Comparison of ENCODE assay signal across 2 cellular contexts in the genomic region with DNA sequence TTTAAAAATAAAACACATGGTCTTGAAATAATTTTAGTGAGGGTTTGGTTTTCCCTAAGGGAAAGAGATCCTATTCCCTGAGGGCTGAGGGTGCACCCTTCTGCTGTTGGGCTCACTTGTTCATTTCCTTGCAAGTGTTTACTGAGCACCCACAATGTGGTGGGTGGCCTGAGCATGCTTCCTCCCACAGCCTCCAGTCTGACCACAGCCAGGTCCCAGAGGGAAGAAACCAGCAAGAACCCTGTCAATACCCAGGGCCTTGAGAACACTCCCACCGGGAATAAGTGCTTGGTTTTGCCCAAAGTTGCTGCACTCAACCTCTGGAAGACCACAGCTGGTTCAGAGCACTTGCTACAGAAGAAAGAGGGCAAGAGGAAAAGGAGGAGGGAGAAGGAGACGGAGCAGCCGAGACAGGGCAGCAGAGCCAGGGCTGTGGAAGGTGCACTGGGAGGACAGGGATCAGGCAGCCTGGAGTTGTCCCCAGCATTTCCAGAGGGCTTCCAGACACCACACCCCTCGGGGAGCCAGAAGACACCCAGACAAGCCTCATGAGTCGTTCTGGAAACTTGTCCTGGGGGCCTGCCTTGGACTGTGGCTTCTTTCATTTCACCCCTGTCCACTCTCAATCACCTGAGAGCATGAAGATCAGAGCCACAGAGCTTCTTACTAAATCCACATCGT.
A peak's percentile ranks its signal among the peaks of the same experiment; 100 is the strongest.
TF ChIP-seq lines count a peak whose summit lies in the region.

No MANE protein-coding gene starts in this region.

TF ChIP-seq in HEK293, 187 proteins besides CTCF, POLR2A, EP300 and RAD21 (continued from another document):
- TF ChIP-seq EGR2 (tag by site-specific recombination; IDR thresholded peaks at IDR 0.05; ENCODE audit: low read depth) = peak; percentile 90
- TF ChIP-seq ZNF426 (tag by site-specific recombination; IDR thresholded peaks at IDR 0.05) = no peak
- peak; percentile 81 for TF ChIP-seq ZFHX2 (tag by site-specific recombination; conservative IDR thresholded peaks at IDR 0.05)

TF ChIP-seq in H1, 55 proteins besides CTCF, POLR2A, EP300 and RAD21 (continued from another document):
- TF ChIP-seq, protein P1, sequence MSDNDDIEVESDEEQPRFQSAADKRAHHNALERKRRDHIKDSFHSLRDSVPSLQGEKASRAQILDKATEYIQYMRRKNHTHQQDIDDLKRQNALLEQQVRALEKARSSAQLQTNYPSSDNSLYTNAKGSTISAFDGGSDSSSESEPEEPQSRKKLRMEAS (IDR thresholded peaks at IDR 0.05) = no peak
- TF ChIP-seq RBBP5 (IDR thresholded peaks at IDR 0.05; ENCODE audit: borderline replicate concordance, low read depth, low read length) (no peak), SP1 (IDR thresholded peaks at IDR 0.05; ENCODE audit: low read depth, low read length) (no peak), MAFK (IDR thresholded peaks at IDR 0.05; ENCODE audit: low read depth, low read length) (no peak), SIRT6 (IDR thresholded peaks at IDR 0.05; ENCODE audit: low read length) (no peak), GABPA (IDR thresholded peaks at IDR 0.05; ENCODE audit: borderline replicate concordance, insufficient read depth, low read length) (no peak), GTF2F1 (IDR thresholded peaks at IDR 0.05; ENCODE audit: borderline replicate concordance, low read depth, low read length) (no peak)
